27 cellular contexts compared by ENCODE assay signal in genomic region chr1:171265686-171266085, GRCh38. TPM values are rescaled to one million over a fixed set of nuclear protein-coding genes. Genes with fewer than 3 reads are reported as not detected.
DNase-seq lines count a peak whose midpoint lies in the region; ATAC-seq, FAIRE-seq and TF ChIP-seq lines count a peak whose summit lies in the region.
"Had no signal": no experiment of that assay in that cellular context is flagged by ENCODE, and none has a peak within 500 bp of the region (broad histone marks: within the 10 kb centered on the region; RNA-seq: fewer than 3 reads in every experiment).

No MANE protein-coding gene starts in this region.

- peaks cover 26% of the 10 kb centered on the region for H3K4me1 ChIP-seq in foreskin keratinocyte
- no peaks in the 10 kb centered on the region for H3K4me1 ChIP-seq in Peyer's patch
- H3K4me1 ChIP-seq: BLaER1, Caco-2 had no signal

- TF ChIP-seq POLR2A in Peyer's patch (IDR thresholded peaks at IDR 0.05): no peak

- no peaks in the 10 kb centered on the region for H3K36me3 Mint-ChIP-seq in immature natural killer cell
- H3K36me3 Mint-ChIP-seq: CD4-positive, CD25-positive, alpha-beta regulatory T cell; CD8-positive, alpha-beta T cell had no signal

- no peak for ATAC-seq in foreskin keratinocyte
- ATAC-seq: CD8-positive, alpha-beta T cell; GM12878 had no signal

- no peak overlapping the region for H3K27ac Mint-ChIP-seq in immature natural killer cell
- H3K27ac Mint-ChIP-seq: B cell; CD4-positive, CD25-positive, alpha-beta regulatory T cell; CD8-positive, alpha-beta T cell had no signal

- H3K4me3 Mint-ChIP-seq in immature natural killer cell: no peak overlapping the region
- H3K4me3 Mint-ChIP-seq: B cell; CD4-positive, CD25-positive, alpha-beta regulatory T cell; CD8-positive, alpha-beta T cell had no signal

- H3K9me3 Mint-ChIP-seq in immature natural killer cell: no peaks in the 10 kb centered on the region
- H3K9me3 Mint-ChIP-seq: CD8-positive, alpha-beta T cell had no signal

- no peak for FAIRE-seq in bronchial epithelial cell (lab: Jason Lieb, UNC)
- FAIRE-seq: A204.1, GM12878, GM19239, H1 had no signal

- peaks cover 0 to 14% (median 1%) of the 10 kb centered on the region in 3 donors for H3K27me3 Mint-ChIP-seq in immature natural killer cell (ENCODE audit: low read depth in 3 of 3)

- H3K9ac ChIP-seq in SK-N-MC (ENCODE audit: insufficient read length): no peak overlapping the region
- H3K9ac ChIP-seq: BLaER1, GM23248 had no signal

- H3K27me3 ChIP-seq in bronchial epithelial cell (ENCODE audit: control insufficient read depth, insufficient read depth, low read length) (no peaks in the 10 kb centered on the region), foreskin keratinocyte (no peaks in the 10 kb centered on the region), Peyer's patch (no peaks in the 10 kb centered on the region)
- H3K27me3 ChIP-seq: BLaER1 had no signal

- H3K9me3 ChIP-seq in SK-N-MC (ENCODE audit: low read depth, low read length) (no peaks in the 10 kb centered on the region), Peyer's patch (no peaks in the 10 kb centered on the region)
- H3K9me3 ChIP-seq: BLaER1, Caco-2 had no signal

- TF ChIP-seq CTCF in bronchial epithelial cell (IDR thresholded peaks at IDR 0.05; ENCODE audit: insufficient read depth, low read length, severe bottlenecking): no peak
- TF ChIP-seq CTCF in foreskin keratinocyte (conservative IDR thresholded peaks at IDR 0.05): no peak
- TF ChIP-seq CTCF in Peyer's patch (IDR thresholded peaks at IDR 0.05): no peak

- DNase-seq in NOMO-1 treated with DMSO at 0.1 percent for 48 hours (lab: John Stamatoyannopoulos, UW; ENCODE audit: unreplicated experiment) (peak; percentile 41), NOMO-1 treated with dmso at 0.1 percent for 144 hours (lab: John Stamatoyannopoulos, UW; ENCODE audit: unreplicated experiment) (no peak), SK-N-MC (ENCODE audit: low read depth, low spot score) (no peak), bronchial epithelial cell (ENCODE audit: low read depth) (peak; percentile 67), foreskin keratinocyte (peak in 1 of 2 donors; percentile 54), Peyer's patch (no peak), immature natural killer cell (no peak)
- no peak for DNase-seq in effector CD8-positive, alpha-beta T cell (lab: John Stamatoyannopoulos, UW)
- DNase-seq: Caco-2; CD4-positive, CD25-positive, alpha-beta regulatory T cell; CD8-positive, alpha-beta T cell; DMS 273 treated with DMSO at 0.1 percent for 48 hours; DMS79; EL; GDM1; GM23248; H7; HCEC 1CT had no signal

- no peaks in the 10 kb centered on the region for H3K36me3 ChIP-seq in SK-N-MC (ENCODE audit: insufficient read depth, low read length)
- H3K36me3 ChIP-seq in bronchial epithelial cell (ENCODE audit: control insufficient read depth, insufficient read depth, low read length): no peaks in the 10 kb centered on the region
- no peaks in the 10 kb centered on the region for H3K36me3 ChIP-seq in Peyer's patch
- H3K36me3 ChIP-seq: BLaER1 had no signal

- H3K4me1 Mint-ChIP-seq in immature natural killer cell: no peaks in the 10 kb centered on the region
- H3K4me1 Mint-ChIP-seq: B cell; CD4-positive, CD25-positive, alpha-beta regulatory T cell had no signal

- H3K27ac ChIP-seq in SK-N-MC (0 out of 2 replicates have a peak overlapping the region, but pooled peaks have one; percentile 15), foreskin keratinocyte (peak overlapping the region; percentile 35), Peyer's patch (no peak overlapping the region)
- H3K27ac ChIP-seq: 22Rv1, BLaER1, C4-2B, GM23248 had no signal

- H3K4me3 ChIP-seq in SK-N-MC (no peak overlapping the region), bronchial epithelial cell (ENCODE audit: low read depth, low read length) (no peak overlapping the region), Peyer's patch (no peak overlapping the region)
- H3K4me3 ChIP-seq: BLaER1, GM12878, GM23248 had no signal

RNA-seq across cellular contexts. Expression of gene FMO1, which starts 17.4 kb away (rescaled TPM):
- not detected in 2 replicates for total RNA-seq in bronchial epithelial cell
- not detected in 2 replicates for total RNA-seq in foreskin keratinocyte
- polyA plus RNA-seq in foreskin keratinocyte: not detected in 2 replicates
- total RNA-seq in Peyer's patch: 10 to 100 TPM; 13.2 to 59.9 (median 36.2) TPM
- polyA plus RNA-seq in immature natural killer cell: not detected
- total RNA-seq: B cell; Caco-2; CD4-positive, CD25-positive, alpha-beta regulatory T cell; CD8-positive, alpha-beta T cell; GM12878; GM23248; H1; H7 had no signal
- polyA plus RNA-seq: AG04450; CD4-positive, CD25-positive, alpha-beta regulatory T cell; GM12878; GM23248 had no signal

RNA-seq across cellular contexts. Expression of gene FMO4, which starts 48.3 kb away (rescaled TPM):
- total RNA-seq in bronchial epithelial cell: 0.79 and 1.2 TPM in 2 replicates
- 1.6 and 2.7 TPM in 2 replicates for total RNA-seq in foreskin keratinocyte
- 1.4 and 1.5 TPM in 2 replicates for polyA plus RNA-seq in foreskin keratinocyte
- total RNA-seq in Peyer's patch: 10 to 100 TPM in 3 of 4 donors, 1 to 10 TPM in 1; 9.9 to 33.8 (median 23.1) TPM
- 1 to 10 TPM; 2.6 to 4.1 (median 3.0) TPM for polyA plus RNA-seq in immature natural killer cell

Comparison
In these comparisons a context has a peak if more than half of its experiments do, and no peak if none do; other contexts are left out.
1. DNase-seq: peak in NOMO-1 treated with DMSO at 0.1 percent for 48 hours (single experiment) and bronchial epithelial cell (single experiment); none in NOMO-1 treated with dmso at 0.1 percent for 144 hours (single experiment), SK-N-MC (single experiment), Peyer's patch (0 of 3), effector CD8-positive, alpha-beta T cell (single experiment) and immature natural killer cell (0 of 3).
2. H3K27ac ChIP-seq: peak in SK-N-MC (single experiment) and foreskin keratinocyte (single experiment); none in Peyer's patch (0 of 4).
3. RNA of gene FMO1, which starts 17.4 kb away (total RNA-seq): 13.2 to 59.9 TPM in Peyer's patch; not detected in bronchial epithelial cell and not detected in foreskin keratinocyte; every median in the first group is over 10 times any median in the second.